Comparison of ENCODE assay signal across 9 cellular contexts in genomic region chr16:29789775-29790182, GRCh38. TPM values are rescaled to one million over a fixed set of nuclear protein-coding genes. Genes with fewer than 3 reads are reported as not detected.
DNase-seq lines count a peak whose midpoint lies in the region; ATAC-seq, FAIRE-seq and TF ChIP-seq lines count a peak whose summit lies in the region.
"Had no signal": no experiment of that assay in that cellular context is flagged by ENCODE, and none has a peak within 500 bp of the region (broad histone marks: within the 10 kb centered on the region; RNA-seq: fewer than 3 reads in every experiment).

No MANE protein-coding gene starts in this region.

- peaks cover 12% of the 10 kb centered on the region for H3K4me1 ChIP-seq in Panc1 (ENCODE audit: control insufficient read depth, insufficient read depth, low read length)
- peaks cover 0 to 10% of the 10 kb centered on the region in 2 donors for H3K4me1 ChIP-seq in esophagus (ENCODE audit: control insufficient read depth in 2 of 2, insufficient read depth in 2 of 2, low read length in 1 of 2)
- peaks cover 4 to 14% (median 9%) of the 10 kb centered on the region in 3 donors for H3K4me1 ChIP-seq in pancreas

- H3K27ac ChIP-seq in Panc1 (ENCODE audit: low read length): peak overlapping the region; percentile 97
- H3K27ac ChIP-seq in esophagus (ENCODE audit: low read depth in 2 of 2, low read length in 1 of 2): peak overlapping the region; percentile 87 to 89
- peak overlapping the region; percentile 78 to 92 (median 84) for H3K27ac ChIP-seq in pancreas

- intact Hi-C loops in Panc1 (cut with micrococcal nuclease; ENCODE audit: unreplicated experiment): no loop called here
- intact Hi-C loops in pancreas (cut with DNase I): no loop called here

- POLR2A ChIA-PET in Panc1 (lab: Charles Lee): interaction anchor here (0.5 to 0.6 kb wide), 3 partner anchors 16 to 61 kb away, joined by 3 to 6 read pairs (median 4); no protein-coding TSS in a partner anchor

- WGBS in esophagus, 2 donors: 55 to 59% methylated on average over 20 of the region's 20 CpGs
- WGBS in pancreas, 2 donors: 58 to 59% methylated on average over 19 to 20 of the region's 20 CpGs

- no peak for FAIRE-seq in pancreas (lab: Jason Lieb, UNC)
- FAIRE-seq in frontal cortex (lab: Jason Lieb, UNC): no peak

- in situ Hi-C loops in Panc1 (cut with HindIII; ENCODE audit: low pct_unique_long_range_greater_than_20kb, low sequenced_read_pairs): no loop called here

- no TSS peak for BruUV-seq in Panc1 (replicated peaks; lab: Mats Ljungman, UMichigan)

- CTCF ChIA-PET in Panc1 (lab: Charles Lee): interaction anchor here (1.2 kb wide), 1 partner anchor 243 kb away, joined by 11 read pairs; no protein-coding TSS in a partner anchor

- H3K27me3 ChIP-seq in Panc1 (ENCODE audit: control insufficient read depth, insufficient read depth, low read length) (no peaks in the 10 kb centered on the region), esophagus (ENCODE audit: control insufficient read depth in 1 of 2, insufficient read depth in 2 of 2, low read length in 2 of 2) (no peaks in the 10 kb centered on the region), pancreas (no peaks in the 10 kb centered on the region)

- peak overlapping the region; percentile 94 for H3K4me3 ChIP-seq in GM12864 (ENCODE audit: low read depth, low read length)
- H3K4me3 ChIP-seq in Panc1 (ENCODE audit: low read depth in 2 of 2, low read length in 2 of 2): peak overlapping the region; percentile 88 to 93
- H3K4me3 ChIP-seq in esophagus (ENCODE audit: low read depth in 1 of 2, low read length in 2 of 2): peak overlapping the region; percentile 65 to 73
- peak overlapping the region; percentile 45 to 97 (median 85) for H3K4me3 ChIP-seq in pancreas

- ATAC-seq in Panc1: peak; percentile 17; the same call in 1 of the 2 replicates
- peak; percentile 5 to 21 (median 12) for ATAC-seq in pancreas
- no peak for ATAC-seq in GM18909 (IDR thresholded peaks at IDR 0.05; ENCODE audit: poor library complexity, unreplicated experiment)
- ATAC-seq in HG02610 (IDR thresholded peaks at IDR 0.05; ENCODE audit: unreplicated experiment): no peak

- no peaks in the 10 kb centered on the region for H3K9me3 ChIP-seq in Panc1 (ENCODE audit: control insufficient read depth, insufficient read depth, low read depth, low read length)
- no peaks in the 10 kb centered on the region for H3K9me3 ChIP-seq in esophagus (ENCODE audit: control insufficient read depth in 2 of 2, insufficient read depth in 1 of 2, low read depth in 1 of 2, low read length in 1 of 2)
- no peaks in the 10 kb centered on the region for H3K9me3 ChIP-seq in pancreas

- TF ChIP-seq CTCF in GM12864 (IDR thresholded peaks at IDR 0.05; ENCODE audit: low read depth, low read length, missing control alignments) (no peak), Panc1 (IDR thresholded peaks at IDR 0.05) (no peak), pancreas (IDR thresholded peaks at IDR 0.05) (no peak)

- DNase-seq in GM12864 (ENCODE audit: low read depth) (no peak), Panc1 (ENCODE audit: low read depth, low spot score) (no peak), pancreas (peak in 2 of 6 donors; percentile 47 to 64), frontal cortex (ENCODE audit: low spot score in 2 of 2) (no peak), NCI-H2107 treated with DMSO at 0.1 percent for 48 hours (lab: John Stamatoyannopoulos, UW; ENCODE audit: unreplicated experiment) (no peak)

- H3K36me3 ChIP-seq in Panc1 (ENCODE audit: control insufficient read depth, insufficient read depth, low read length): no peaks in the 10 kb centered on the region; the same call in 1 of the 2 replicates
- no peaks in the 10 kb centered on the region for H3K36me3 ChIP-seq in esophagus (ENCODE audit: control insufficient read depth in 2 of 2, insufficient read depth in 2 of 2, low read length in 1 of 2)
- H3K36me3 ChIP-seq in pancreas: no peaks in the 10 kb centered on the region

RNA-seq across cellular contexts. Expression of gene KIF22, which starts 0.8 kb away (rescaled TPM):
- total RNA-seq in Panc1 (2021; ENCODE audit: unreplicated experiment): 111 TPM
- polyA plus RNA-seq in Panc1 (2012; ENCODE audit: insufficient read length): 82.0 TPM
- polyA plus RNA-seq in esophagus: 10 to 100 TPM; 43.3 to 57.9 TPM
- total RNA-seq in pancreas: 10 to 100 TPM in 4 of 6 donors, 1 to 10 TPM in 2; 7.7 to 17.4 (median 11.0) TPM
- polyA plus RNA-seq in pancreas: 10 to 100 TPM; 43.1 to 51.2 TPM
- 37.1 TPM for total RNA-seq in frontal cortex

RNA-seq across cellular contexts. Expression of gene ZG16, which starts 11.7 kb away (rescaled TPM):
- not detected for total RNA-seq in Panc1 (2021; ENCODE audit: unreplicated experiment)
- not detected for polyA plus RNA-seq in Panc1 (2012; ENCODE audit: insufficient read length)
- under 1 TPM in 1 of 2 donors, not detected in 1; 0.02 TPM for polyA plus RNA-seq in esophagus
- 1 to 10 TPM in 3 of 6 donors, under 1 TPM in 3; 0.06 to 3.1 (median 1.1) TPM for total RNA-seq in pancreas
- 1 to 10 TPM in 1 of 2 donors, under 1 TPM in 1; 0.52 to 2.4 TPM for polyA plus RNA-seq in pancreas
- not detected for total RNA-seq in frontal cortex
- total RNA-seq: RPMI7951 had no signal

RNA-seq across cellular contexts. Expression of gene MAZ, which starts 16.6 kb away (rescaled TPM):
- total RNA-seq in Panc1 (2021; ENCODE audit: unreplicated experiment) (426 TPM), pancreas (100 to 1,000 TPM in 1 of 6 donors, 10 to 100 TPM in 5; 84.8 to 122 (median 96.2) TPM), frontal cortex (373 TPM)
- 591 TPM for polyA plus RNA-seq in Panc1 (2012; ENCODE audit: insufficient read length)
- polyA plus RNA-seq in esophagus (100 to 1,000 TPM in 1 of 2 donors, 10 to 100 TPM in 1; 95.9 to 111 TPM), pancreas (100 to 1,000 TPM in 1 of 2 donors, 10 to 100 TPM in 1; 94.1 to 107 TPM)

RNA-seq across cellular contexts. Expression of gene PRRT2, which starts 22.2 kb away (rescaled TPM):
- total RNA-seq in Panc1 (2021; ENCODE audit: unreplicated experiment) (9.7 TPM), pancreas (1 to 10 TPM in 1 of 6 donors, under 1 TPM in 5; 0.35 to 1.2 (median 0.45) TPM), frontal cortex (15.9 TPM)
- 7.7 TPM for polyA plus RNA-seq in Panc1 (2012; ENCODE audit: insufficient read length)
- polyA plus RNA-seq in esophagus (1 to 10 TPM; 1.1 to 2.1 TPM), pancreas (1 to 10 TPM; 2.6 to 3.2 TPM)

RNA-seq across cellular contexts. Expression of gene PAGR1, which starts 26.2 kb away (rescaled TPM):
- total RNA-seq in Panc1 (2021; ENCODE audit: unreplicated experiment) (42.5 TPM), pancreas (10 to 100 TPM in 3 of 6 donors, 1 to 10 TPM in 3; 8.1 to 14.5 (median 10.4) TPM), frontal cortex (11.8 TPM)
- 41.6 TPM for polyA plus RNA-seq in Panc1 (2012; ENCODE audit: insufficient read length)
- polyA plus RNA-seq in esophagus (10 to 100 TPM; 23.2 to 32.4 TPM), pancreas (10 to 100 TPM; 34.5 to 34.7 TPM)

Comparison
In these comparisons a context has a peak if more than half of its experiments do, and no peak if none do; other contexts are left out.
1. ATAC-seq: peak in Panc1 (single experiment) and pancreas (4 of 4); none in GM18909 (single experiment) and HG02610 (single experiment).
2. Peak in every context shown above with its lines, with median percentiles within 50 percentile points of each other: H3K4me3 ChIP-seq and H3K27ac ChIP-seq.